11 cellular contexts compared by ENCODE assay signal in genomic region chr19:18294467-18294864, GRCh38. TPM values are rescaled to one million over a fixed set of nuclear protein-coding genes. Genes with fewer than 3 reads are reported as not detected.
DNase-seq lines count a peak whose midpoint lies in the region; ATAC-seq lines count a peak whose summit lies in the region.
"Had no signal": no experiment of that assay in that cellular context is flagged by ENCODE, and none has a peak within 500 bp of the region (broad histone marks: within the 10 kb centered on the region; RNA-seq: fewer than 3 reads in every experiment).

No MANE protein-coding gene starts in this region.

- H3K9me3 Mint-ChIP-seq in activated T-helper 1 cell treated with anti-CD3 and anti-CD28 coated beads, Interleukin-12 subunit alpha, Interleukin-12 subunit beta, Interleukin-2, Interleukin-4 antibody, amounts not matched to agents 30 ng/mL and 10 ng/mL and 1 ng/mL, durations not matched to agents 14 hours and 24 hours and 36 hours: peaks cover 6% of the 10 kb centered on the region

- ATAC-seq in Right ventricle myocardium superior (ENCODE audit: poor library complexity): no peak
- no peak for ATAC-seq in Right ventricle myocardium inferior
- ATAC-seq in GM18498 (IDR thresholded peaks at IDR 0.05; ENCODE audit: unreplicated experiment): no peak

- no peaks in the 10 kb centered on the region for H3K27me3 Mint-ChIP-seq in activated T-helper 1 cell treated with anti-CD3 and anti-CD28 coated beads, Interleukin-12 subunit alpha, Interleukin-12 subunit beta, Interleukin-2, Interleukin-4 antibody, amounts not matched to agents 30 ng/mL and 10 ng/mL and 1 ng/mL, durations not matched to agents 14 hours and 24 hours and 36 hours (ENCODE audit: insufficient read depth)

- peak; percentile 66 for DNase-seq in Right ventricle myocardium superior
- DNase-seq in Right ventricle myocardium inferior (ENCODE audit: missing footprints): no peak
- DNase-seq in activated T-helper 1 cell treated with anti-CD3 and anti-CD28 coated beads, Interleukin-12 subunit alpha, Interleukin-12 subunit beta, Interleukin-2, Interleukin-4 antibody, amounts not matched to agents 30 ng/mL and 10 ng/mL and 1 ng/mL, durations not matched to agents 14 hours and 24 hours and 36 hours (ENCODE audit: low spot score): peak; percentile 86
- DNase-seq in stimulated activated CD4-positive, alpha-beta T cell treated with anti-CD3 and anti-CD28 coated beads, TNF-alpha, amount 100 ng/mL, for 48 hours (ENCODE audit: low read depth in 3 of 3): peak; percentile 80 to 97 (median 84)
- DNase-seq in posterior vena cava (ENCODE audit: low spot score): no peak
- DNase-seq in GOT3 (lab: John Stamatoyannopoulos, UW): no peak
- DNase-seq: DND-41 had no signal

- no peaks in the 10 kb centered on the region for H3K27me3 ChIP-seq in iPS-15b (ENCODE audit: control insufficient read depth, insufficient read depth, low read length)
- H3K27me3 ChIP-seq: SJSA1 had no signal

- peaks cover 69% of the 10 kb centered on the region for H3K4me1 Mint-ChIP-seq in activated T-helper 1 cell treated with anti-CD3 and anti-CD28 coated beads, Interleukin-12 subunit alpha, Interleukin-12 subunit beta, Interleukin-2, Interleukin-4 antibody, amounts not matched to agents 30 ng/mL and 10 ng/mL and 1 ng/mL, durations not matched to agents 14 hours and 24 hours and 36 hours (ENCODE audit: low read depth)

- H3K4me3 Mint-ChIP-seq in activated T-helper 1 cell treated with anti-CD3 and anti-CD28 coated beads, Interleukin-12 subunit alpha, Interleukin-12 subunit beta, Interleukin-2, Interleukin-4 antibody, amounts not matched to agents 30 ng/mL and 10 ng/mL and 1 ng/mL, durations not matched to agents 14 hours and 24 hours and 36 hours: peak overlapping the region; percentile 89

- H3K9me3 ChIP-seq in iPS-15b (ENCODE audit: control insufficient read depth, insufficient read depth, low read length): no peaks in the 10 kb centered on the region
- H3K9me3 ChIP-seq: neutrophil, SJSA1 had no signal

- intact Hi-C loops in Right ventricle myocardium superior (cut with DNase I): no loop called here
- intact Hi-C loops in Right ventricle myocardium inferior (cut with DNase I): no loop called here
- intact Hi-C loops in activated T-helper 1 cell treated with anti-CD3 and anti-CD28 coated beads, Interleukin-12 subunit alpha, Interleukin-12 subunit beta, Interleukin-2, Interleukin-4 antibody, amounts not matched to agents 30 ng/mL and 10 ng/mL and 1 ng/mL, durations not matched to agents 14 hours and 24 hours and 36 hours (cut with micrococcal nuclease): loop anchor here (1.0 to 5.0 kb wide), 3 partner anchors 10 to 207 kb away; partner anchors contain the start of genes IL12RB1 and SSBP4
- intact Hi-C loops in posterior vena cava (cut with DNase I): no loop called here

- H3K36me3 ChIP-seq in iPS-15b (ENCODE audit: control insufficient read depth, insufficient read depth, low read length): no peaks in the 10 kb centered on the region
- H3K36me3 ChIP-seq: neutrophil, SJSA1 had no signal

- H3K9ac ChIP-seq in iPS-15b (ENCODE audit: low read depth, low read length): no peak overlapping the region

- H3K4me1 ChIP-seq in iPS-15b (ENCODE audit: control insufficient read depth, insufficient read depth, low read length): peaks cover 15% of the 10 kb centered on the region

- peak overlapping the region; percentile 56 for H3K4me3 ChIP-seq in iPS-15b (ENCODE audit: low read depth, low read length)
- H3K4me3 ChIP-seq: SJSA1 had no signal

- peak overlapping the region; percentile 96 for H3K27ac Mint-ChIP-seq in activated T-helper 1 cell treated with anti-CD3 and anti-CD28 coated beads, Interleukin-12 subunit alpha, Interleukin-12 subunit beta, Interleukin-2, Interleukin-4 antibody, amounts not matched to agents 30 ng/mL and 10 ng/mL and 1 ng/mL, durations not matched to agents 14 hours and 24 hours and 36 hours

- H3K36me3 Mint-ChIP-seq in activated T-helper 1 cell treated with anti-CD3 and anti-CD28 coated beads, Interleukin-12 subunit alpha, Interleukin-12 subunit beta, Interleukin-2, Interleukin-4 antibody, amounts not matched to agents 30 ng/mL and 10 ng/mL and 1 ng/mL, durations not matched to agents 14 hours and 24 hours and 36 hours (ENCODE audit: low read depth): peaks cover 19% of the 10 kb centered on the region

RNA-seq across cellular contexts. Expression of gene JUND, which starts 13.0 kb away (rescaled TPM):
- total RNA-seq in Right ventricle myocardium superior: 107 TPM
- total RNA-seq in Right ventricle myocardium inferior: 113 TPM
- 431 and 455 TPM in 2 replicates for total RNA-seq in activated T-helper 1 cell treated with anti-CD3 and anti-CD28 coated beads, Interleukin-12 subunit alpha, Interleukin-12 subunit beta, Interleukin-2, Interleukin-4 antibody, amounts not matched to agents 30 ng/mL and 10 ng/mL and 1 ng/mL, durations not matched to agents 14 hours and 24 hours and 36 hours
- total RNA-seq in posterior vena cava: 100 to 1,000 TPM; 192 to 231 TPM

RNA-seq across cellular contexts. Expression of gene IQCN, which starts 20.2 kb away (rescaled TPM):
- total RNA-seq in Right ventricle myocardium superior (0.35 TPM), Right ventricle myocardium inferior (0.43 TPM), posterior vena cava (1 to 10 TPM; 2.6 to 4.9 TPM)
- 2.8 and 3.2 TPM in 2 replicates for total RNA-seq in activated T-helper 1 cell treated with anti-CD3 and anti-CD28 coated beads, Interleukin-12 subunit alpha, Interleukin-12 subunit beta, Interleukin-2, Interleukin-4 antibody, amounts not matched to agents 30 ng/mL and 10 ng/mL and 1 ng/mL, durations not matched to agents 14 hours and 24 hours and 36 hours

RNA-seq across cellular contexts. Expression of gene LSM4, which starts 28.4 kb away (rescaled TPM):
- total RNA-seq in Right ventricle myocardium superior (103 TPM), Right ventricle myocardium inferior (106 TPM), posterior vena cava (10 to 100 TPM; 44.4 to 46.9 TPM)
- total RNA-seq in activated T-helper 1 cell treated with anti-CD3 and anti-CD28 coated beads, Interleukin-12 subunit alpha, Interleukin-12 subunit beta, Interleukin-2, Interleukin-4 antibody, amounts not matched to agents 30 ng/mL and 10 ng/mL and 1 ng/mL, durations not matched to agents 14 hours and 24 hours and 36 hours: 198 and 200 TPM in 2 replicates

RNA-seq across cellular contexts. Expression of gene PGPEP1, which starts 45.9 kb away (rescaled TPM):
- total RNA-seq in Right ventricle myocardium superior (33.6 TPM), Right ventricle myocardium inferior (29.3 TPM), posterior vena cava (10 to 100 TPM; 42.8 to 48.6 TPM)
- total RNA-seq in activated T-helper 1 cell treated with anti-CD3 and anti-CD28 coated beads, Interleukin-12 subunit alpha, Interleukin-12 subunit beta, Interleukin-2, Interleukin-4 antibody, amounts not matched to agents 30 ng/mL and 10 ng/mL and 1 ng/mL, durations not matched to agents 14 hours and 24 hours and 36 hours: 17.9 and 21.5 TPM in 2 replicates

Comparison
In these comparisons a context has a peak if more than half of its experiments do, and no peak if none do; other contexts are left out.
1. DNase-seq: peak in Right ventricle myocardium superior (single experiment), activated T-helper 1 cell treated with anti-CD3 and anti-CD28 coated beads, Interleukin-12 subunit alpha, Interleukin-12 subunit beta, Interleukin-2, Interleukin-4 antibody, amounts not matched to agents 30 ng/mL and 10 ng/mL and 1 ng/mL, durations not matched to agents 14 hours and 24 hours and 36 hours (single experiment) and stimulated activated CD4-positive, alpha-beta T cell treated with anti-CD3 and anti-CD28 coated beads, TNF-alpha, amount 100 ng/mL, for 48 hours (3 of 3); none in Right ventricle myocardium inferior (single experiment), posterior vena cava (single experiment) and GOT3 (single experiment).